Comparison of ENCODE assay signal across 1 cellular context in genomic region chr7:108466322-108466721, GRCh38. TPM values are rescaled to one million over a fixed set of nuclear protein-coding genes. Genes with fewer than 3 reads are reported as not detected.
"Had no signal": no experiment of that assay in that cellular context is flagged by ENCODE, and none has a peak within 500 bp of the region (broad histone marks: within the 10 kb centered on the region; RNA-seq: fewer than 3 reads in every experiment).

No MANE protein-coding gene starts in this region.

RNA-seq across cellular contexts. Expression of gene NRCAM, which starts 10.1 kb away (rescaled TPM):
- total RNA-seq: activated T-helper 17 cell treated with anti-CD3 and anti-CD28 coated beads, Interleukin-2, amount 50 U/mL, for 72 hours had no signal
